22 cellular contexts compared by ENCODE assay signal in genomic region chr10:129476431-129476830, GRCh38.
"Had no signal": no experiment of that assay in that cellular context is flagged by ENCODE, and none has a peak within 500 bp of the region (broad histone marks: within the 10 kb centered on the region; RNA-seq: fewer than 3 reads in every experiment).

No MANE protein-coding gene starts in this region.

- H3K4me3 Mint-ChIP-seq: central memory CD8-positive, alpha-beta T cell; immature natural killer cell; memory B cell; stimulated activated naive B cell treated with anti-CD40 and anti-IgM and Interleukin-4, amounts not matched to agents 10 μg/mL and 1 μg/mL and 100 μg/mL, for 72 hours; type B pancreatic cell had no signal

- ATAC-seq: left ventricle myocardium superior; lower lobe of right lung; stimulated activated naive B cell treated with anti-CD40 and anti-IgM and Interleukin-4, amounts not matched to agents 10 μg/mL and 1 μg/mL and 100 μg/mL, for 72 hours had no signal

- H2AFZ ChIP-seq: parathyroid adenoma had no signal

- H3K4me1 ChIP-seq: colonic mucosa, lower lobe of right lung, parathyroid adenoma, stomach had no signal

- H3K27me3 Mint-ChIP-seq: central memory CD8-positive, alpha-beta T cell; memory B cell; progenitor cell of endocrine pancreas; stimulated activated naive B cell treated with anti-CD40 and anti-IgM and Interleukin-4, amounts not matched to agents 10 μg/mL and 1 μg/mL and 100 μg/mL, for 72 hours; type B pancreatic cell had no signal

- H3K79me2 ChIP-seq: parathyroid adenoma had no signal

- H3K9me3 ChIP-seq: colonic mucosa, lower lobe of right lung, neutrophil, right lobe of liver, thyroid gland had no signal

- H3K36me3 ChIP-seq: colonic mucosa, lower lobe of right lung, neutrophil, thyroid gland had no signal

- H3K9ac ChIP-seq: parathyroid adenoma had no signal

- H3K4me2 ChIP-seq: smooth muscle cell had no signal

- H3K4me3 ChIP-seq: colonic mucosa, lower lobe of right lung, right lobe of liver, smooth muscle cell, stomach, thyroid gland had no signal

- H3K27ac ChIP-seq: colonic mucosa, lower lobe of right lung, neutrophil, parathyroid adenoma, right lobe of liver, stomach, thyroid gland had no signal

- H3K27ac Mint-ChIP-seq: progenitor cell of endocrine pancreas, type B pancreatic cell had no signal

- H3K27me3 ChIP-seq: colonic mucosa, neutrophil, right lobe of liver, stomach, thyroid gland had no signal

- DNase-seq: colonic mucosa; dermis blood vessel endothelial cell; effector memory CD4-positive, alpha-beta T cell; erythroblast; hypothalamus; immature natural killer cell; left ventricle myocardium superior; lower lobe of right lung; right lobe of liver; stimulated activated CD4-positive, alpha-beta T cell treated with anti-CD3 and anti-CD28 coated beads, Interleukin-12 subunit alpha, Interleukin-12 subunit beta, amount 100 ng/mL, for 4 hours; stimulated activated CD4-positive, alpha-beta T cell treated with anti-CD3 and anti-CD28 coated beads, Interleukin-1b, Interleukin-23, amount 100 ng/mL, for 48 hours; stimulated activated CD4-positive, alpha-beta T cell treated with anti-CD3 and anti-CD28 coated beads, Interleukin-4, amount 100 ng/mL, for 24 hours; stimulated activated naive B cell treated with anti-CD40 and anti-IgM and Interleukin-4, amounts not matched to agents 10 μg/mL and 1 μg/mL and 100 μg/mL, for 72 hours; stomach; thyroid gland had no signal
